5 cellular contexts compared by ENCODE assay signal in the genomic region with DNA sequence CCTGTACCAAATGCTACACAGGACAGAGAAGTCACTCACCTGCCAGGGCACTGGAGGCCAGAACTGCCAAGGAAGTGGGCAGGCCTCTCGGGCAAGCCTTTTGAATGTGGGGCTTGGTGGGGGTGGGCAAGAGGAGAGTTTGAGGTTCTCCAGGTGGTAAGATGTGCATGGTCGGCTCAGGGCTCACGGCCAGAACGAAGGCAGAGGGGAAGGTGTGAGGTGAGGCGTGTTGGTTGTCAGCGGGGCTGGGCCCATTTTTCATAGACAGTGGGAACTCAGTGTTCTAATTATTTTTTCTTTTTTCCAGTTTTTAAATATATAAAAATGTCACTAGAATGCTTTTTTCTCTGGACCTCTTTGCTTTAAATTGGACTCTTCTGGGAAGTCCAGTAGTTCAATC.
DNase-seq lines count a peak whose midpoint lies in the region; ATAC-seq, FAIRE-seq and TF ChIP-seq lines count a peak whose summit lies in the region.
"Not testable (repeated sequence)": the region's sequence is repeated elsewhere in the genome, so short reads cannot be mapped to it uniquely, and the experiment has no call there.

No MANE protein-coding gene starts in this region.

- not testable (repeated sequence) for H3K4me3 ChIP-seq in endothelial cell of umbilical vein (replicated peaks in 1 of 3; ENCODE audit: insufficient read depth in 1 of 3, low read depth in 1 of 3, low read length in 3 of 3); right cardiac atrium (ENCODE audit: low read length); liver (ENCODE audit: low read depth in 1 of 3, low read length in 3 of 3); ovary

- dilution Hi-C loops in endothelial cell of umbilical vein (cut with MboI; ENCODE audit: extremely low pct_ligation_motif_present, low sequenced_read_pairs) = not testable (repeated sequence)

- not testable (repeated sequence) for H3K36me3 ChIP-seq in endothelial cell of umbilical vein (ENCODE audit: control insufficient read depth in 2 of 2, extremely low read depth in 1 of 2, insufficient read depth in 2 of 2, low read length in 2 of 2); liver (ENCODE audit: control insufficient read depth in 4 of 4, insufficient read depth in 3 of 4, low read depth in 1 of 4, low read length in 3 of 4); ovary

- POLR2A ChIA-PET in endothelial cell of umbilical vein (lab: Charles Lee) = not testable (repeated sequence)

- H3K9me1 ChIP-seq in endothelial cell of umbilical vein (replicated peaks; ENCODE audit: control insufficient read depth, extremely low read depth, insufficient read depth, low read length) = not testable (repeated sequence)

- TF ChIP-seq EP300 in ovary (IDR thresholded peaks at IDR 0.05) = not testable (repeated sequence)

- H3K4me2 ChIP-seq in endothelial cell of umbilical vein (ENCODE audit: insufficient read depth, low read length) = not testable (repeated sequence)

- intact Hi-C loops in endothelial cell of umbilical vein (cut with micrococcal nuclease); right cardiac atrium (cut with DNase I); ovary (cut with DNase I); posterior vena cava (cut with DNase I): not testable (repeated sequence)

- WGBS in right cardiac atrium = 79% methylated on average over 6 of the region's 6 CpGs
- WGBS in liver = 86% methylated on average over 6 of the region's 6 CpGs
- WGBS in ovary, 3 donors = 69 to 90% (median 81%) methylated on average over 6 of the region's 6 CpGs

- H3K9ac ChIP-seq in endothelial cell of umbilical vein (replicated peaks; ENCODE audit: extremely low read depth, insufficient read depth, low read length); liver (ENCODE audit: low read depth in 1 of 2, low read length in 2 of 2): not testable (repeated sequence)

- DNase-seq in endothelial cell of umbilical vein (ENCODE audit: low read depth, low spot score) = not testable (repeated sequence)
- DNase-seq in right cardiac atrium (peak in 2 of 3 donors; percentile 44 to 62), ovary (peak in 4 of 5 donors; percentile 15 to 44 (median 32)), posterior vena cava (ENCODE audit: low spot score) (peak; percentile 56)

- peak; percentile 47 for FAIRE-seq in endothelial cell of umbilical vein (lab: Jason Lieb, UNC)

- not testable (repeated sequence) for H3K4me1 ChIP-seq in endothelial cell of umbilical vein (ENCODE audit: control insufficient read depth, extremely low read depth, insufficient read depth, low read length); right cardiac atrium (ENCODE audit: control insufficient read depth, insufficient read depth, low read length); liver (ENCODE audit: control insufficient read depth in 4 of 4, insufficient read depth in 4 of 4, low read length in 3 of 4); ovary (ENCODE audit: insufficient read depth)

- not testable (repeated sequence) for TF ChIP-seq RAD21 in liver (IDR thresholded peaks at IDR 0.05)

- TF ChIP-seq CTCF in endothelial cell of umbilical vein (IDR thresholded peaks at IDR 0.05; ENCODE audit: extremely low read depth in 1 of 2, insufficient read depth in 1 of 2, low read depth in 1 of 2, low read length in 2 of 2); liver (IDR thresholded peaks at IDR 0.05; ENCODE audit: low read depth, low read length, missing input control); ovary (IDR thresholded peaks at IDR 0.05): not testable (repeated sequence)

- H3K27me3 ChIP-seq in endothelial cell of umbilical vein (ENCODE audit: control insufficient read depth in 2 of 2, insufficient read depth in 2 of 2, low read length in 2 of 2); right cardiac atrium (ENCODE audit: control insufficient read depth, insufficient read depth); liver (ENCODE audit: control insufficient read depth in 4 of 4, insufficient read depth in 4 of 4, low read length in 3 of 4); ovary: not testable (repeated sequence)

- H2AFZ ChIP-seq in endothelial cell of umbilical vein (ENCODE audit: low read depth, low read length) = not testable (repeated sequence)

- ATAC-seq in right cardiac atrium = not testable (repeated sequence)

- H3K27ac ChIP-seq in endothelial cell of umbilical vein (ENCODE audit: insufficient read depth, low read depth, low read length); right cardiac atrium (ENCODE audit: low read length); ovary: not testable (repeated sequence)
- H3K27ac ChIP-seq in liver (ENCODE audit: low read depth in 1 of 2, low read length in 2 of 2) = peak overlapping the region; percentile 20 to 61

- not testable (repeated sequence) for H3K79me2 ChIP-seq in endothelial cell of umbilical vein (ENCODE audit: control insufficient read depth, insufficient read depth, low read length)

- not testable (repeated sequence) for H4K20me1 ChIP-seq in endothelial cell of umbilical vein (replicated peaks; ENCODE audit: control insufficient read depth, extremely low read depth, insufficient read depth, low read length)

- TF ChIP-seq POLR2A in endothelial cell of umbilical vein (IDR thresholded peaks at IDR 0.05; ENCODE audit: low read depth, low read length); ovary (IDR thresholded peaks at IDR 0.05): not testable (repeated sequence)

- not testable (repeated sequence) for BruUV-seq in endothelial cell of umbilical vein (replicated peaks; lab: Mats Ljungman, UMichigan)

- CTCF ChIA-PET in endothelial cell of umbilical vein (lab: Charles Lee) = not testable (repeated sequence)

- H3K9me3 ChIP-seq in endothelial cell of umbilical vein (replicated peaks; ENCODE audit: control insufficient read depth, insufficient read depth, low read length); right cardiac atrium (ENCODE audit: control insufficient read depth, low read length); liver (ENCODE audit: control insufficient read depth in 4 of 4, low read length in 3 of 4); ovary: not testable (repeated sequence)
